Comparison of ENCODE assay signal across 23 cellular contexts in genomic region chr11:45023065-45023365, GRCh38.
A peak's percentile ranks its signal among the peaks of the same experiment; 100 is the strongest.
DNase-seq lines count a peak whose midpoint lies in the region; ATAC-seq lines count a peak whose summit lies in the region.
"Had no signal": no experiment of that assay in that cellular context is flagged by ENCODE, and none has a peak within 500 bp of the region (broad histone marks: within the 10 kb centered on the region; RNA-seq: fewer than 3 reads in every experiment).

No MANE protein-coding gene starts in this region.

- no peak overlapping the region for H3K14ac ChIP-seq in trophoblast cell (ENCODE audit: low read length)

- H2BK120ac ChIP-seq in trophoblast cell (ENCODE audit: insufficient read depth, low read length, poor library complexity): peak overlapping the region; percentile 17

- WGBS in GM23248 (ENCODE audit: low coverage in 1 of 2, low lambda C conversion rate in 2 of 2, missing lambda C conversion rate in 2 of 2), 2 experiments: 68 to 69% methylated on average over 5 of the region's 5 CpGs
- no CpG with 5 or more reads among the region's 5 CpGs for WGBS in trophoblast cell (ENCODE audit: extremely low coverage, insufficient coverage, insufficient read length)

- H2AK5ac ChIP-seq in trophoblast cell (ENCODE audit: low read length): no peak overlapping the region

- no peaks in the 10 kb centered on the region for H3K9me3 Mint-ChIP-seq in central memory CD8-positive, alpha-beta T cell
- H3K9me3 Mint-ChIP-seq: CD4-positive, alpha-beta T cell had no signal

- H3K4me3 ChIP-seq in GM23248 (no peak overlapping the region), trophoblast cell (ENCODE audit: low read depth, low read length) (no peak overlapping the region)
- H3K4me3 ChIP-seq: GM12878, SJSA1 had no signal

- H3K4me3 Mint-ChIP-seq in central memory CD8-positive, alpha-beta T cell: no peak overlapping the region
- H3K4me3 Mint-ChIP-seq: CD4-positive, alpha-beta T cell had no signal

- in situ Hi-C loops in GM23248 (cut with MboI): no loop called here

- no peaks in the 10 kb centered on the region for H3K79me2 ChIP-seq in GM23248 (ENCODE audit: insufficient read depth)
- no peaks in the 10 kb centered on the region for H3K79me2 ChIP-seq in trophoblast cell (ENCODE audit: control insufficient read depth, insufficient read depth, low read length, poor library complexity)

- no peak overlapping the region for H3K23ac ChIP-seq in trophoblast cell (ENCODE audit: low read length)

- H3K27ac ChIP-seq in GM23248 (peak overlapping the region; percentile 83), trophoblast cell (ENCODE audit: low read depth, low read length) (no peak overlapping the region)
- H3K27ac ChIP-seq: SJSA1 had no signal

- H3K9me3 ChIP-seq in GM23248 (ENCODE audit: low read depth) (no peaks in the 10 kb centered on the region), trophoblast cell (ENCODE audit: insufficient read depth, low read depth, low read length) (no peaks in the 10 kb centered on the region)
- H3K9me3 ChIP-seq: BE2C, SJSA1 had no signal

- no peak overlapping the region for H2AFZ ChIP-seq in GM23248
- H2AFZ ChIP-seq in trophoblast cell (ENCODE audit: insufficient read depth, low read length, poor library complexity): no peak overlapping the region

- H3K4me1 Mint-ChIP-seq in central memory CD8-positive, alpha-beta T cell: peaks cover 17% of the 10 kb centered on the region

- no peak overlapping the region for H2BK5ac ChIP-seq in trophoblast cell (ENCODE audit: low read depth, low read length, poor library complexity)

- H3K18ac ChIP-seq in trophoblast cell (ENCODE audit: low read length): no peak overlapping the region

- H2BK12ac ChIP-seq in trophoblast cell (ENCODE audit: low read length): no peak overlapping the region

- peaks cover 2% of the 10 kb centered on the region for H3K79me1 ChIP-seq in trophoblast cell (ENCODE audit: low read length)

- H3K27me3 ChIP-seq in GM23248 (replicated peaks; ENCODE audit: insufficient read depth) (no peaks in the 10 kb centered on the region; the same call in 1 of the 2 replicates), trophoblast cell (ENCODE audit: insufficient read depth, low read length) (no peaks in the 10 kb centered on the region)
- H3K27me3 ChIP-seq: BE2C, SJSA1 had no signal

- H3K4me1 ChIP-seq in GM23248 (ENCODE audit: insufficient read depth) (peaks cover 34% of the 10 kb centered on the region), trophoblast cell (ENCODE audit: control insufficient read depth in 1 of 2, insufficient read depth in 2 of 2, low read length in 2 of 2) (peaks cover 19 to 28% of the 10 kb centered on the region in 2 experiments)
- H3K4me1 ChIP-seq: SJSA1 had no signal

- DNase-seq in AG20443 (ENCODE audit: low spot score) (peak; percentile 32), GM23248 (peak; percentile 54), trophoblast cell (peak; percentile 56 to 85)
- DNase-seq in central memory CD8-positive, alpha-beta T cell (ENCODE audit: low spot score in 2 of 2): no peak
- DNase-seq in activated CD4-positive, alpha-beta T cell treated with anti-CD3 and anti-CD28 coated beads for 48 hours: no peak
- DNase-seq in stimulated activated CD4-positive, alpha-beta T cell treated with anti-CD3 and anti-CD28 coated beads, Interleukin-12 subunit alpha, Interleukin-12 subunit beta, amount 100 ng/mL, for 4 hours: no peak
- DNase-seq: BE2C; CD4-positive, alpha-beta T cell; COR-L47; DMS79; KBM-7; MM.1S; NCI-H1048; NCI-H1417 treated with DMSO at 0.1 percent for 48 hours; NCI-H187; NCI-H2107; NCI-H446 treated with DMSO at 0.1 percent for 48 hours; NCI-H526 treated with DMSO at 0.1 percent for 48 hours; OCI-M1 had no signal

- H4K91ac ChIP-seq in trophoblast cell (ENCODE audit: low read depth, low read length): no peak overlapping the region

- ATAC-seq in central memory CD8-positive, alpha-beta T cell (replicated peaks; ENCODE audit: extremely low read depth, poor library complexity, severe bottlenecking): no peak
- no peak for ATAC-seq in GM18520 (IDR thresholded peaks at IDR 0.05; ENCODE audit: unreplicated experiment)
- ATAC-seq in GM21717 (IDR thresholded peaks at IDR 0.05; ENCODE audit: unreplicated experiment): no peak
- ATAC-seq: GM12878 had no signal

- H3K36me3 ChIP-seq in GM23248 (ENCODE audit: low read depth) (no peaks in the 10 kb centered on the region), trophoblast cell (ENCODE audit: control insufficient read depth in 1 of 2, insufficient read depth in 2 of 2, low read length in 2 of 2) (no peaks in the 10 kb centered on the region)
- H3K36me3 ChIP-seq: BE2C, SJSA1 had no signal

- H3K9me2 ChIP-seq in GM23248 (ENCODE audit: insufficient read depth): no peaks in the 10 kb centered on the region

- peaks cover 11% of the 10 kb centered on the region for H3K27me3 Mint-ChIP-seq in central memory CD8-positive, alpha-beta T cell

- peak overlapping the region; percentile 44 for H3K27ac Mint-ChIP-seq in central memory CD8-positive, alpha-beta T cell (ENCODE audit: low read depth)
- H3K27ac Mint-ChIP-seq: CD4-positive, alpha-beta T cell had no signal

- no peaks in the 10 kb centered on the region for H4K20me1 ChIP-seq in GM23248 (ENCODE audit: insufficient read depth)

- H3F3A ChIP-seq in GM23248 (ENCODE audit: insufficient read depth): peaks cover 18% of the 10 kb centered on the region; the same call in 1 of the 2 replicates

- no peaks in the 10 kb centered on the region for H3K36me3 Mint-ChIP-seq in central memory CD8-positive, alpha-beta T cell (ENCODE audit: insufficient read depth)

- no peak overlapping the region for H3K4ac ChIP-seq in trophoblast cell (ENCODE audit: low read depth, low read length)

- H3K9ac ChIP-seq in GM23248: peak overlapping the region; percentile 44; the same call in 1 of the 2 replicates
- H3K9ac ChIP-seq in trophoblast cell (ENCODE audit: low read length): no peak overlapping the region

- H4K8ac ChIP-seq in trophoblast cell (ENCODE audit: low read depth, low read length): no peak overlapping the region

- peak overlapping the region; percentile 48 for H3K4me2 ChIP-seq in GM23248 (ENCODE audit: unreplicated experiment)
- no peak overlapping the region for H3K4me2 ChIP-seq in trophoblast cell (ENCODE audit: low read length)

- no peak overlapping the region for H4K12ac ChIP-seq in trophoblast cell (ENCODE audit: low read depth, low read length)

Comparison
In these comparisons a context has a peak if more than half of its experiments do, and no peak if none do; other contexts are left out.
1. DNase-seq: peak in AG20443 (single experiment), GM23248 (single experiment) and trophoblast cell (2 of 2); none in central memory CD8-positive, alpha-beta T cell (0 of 2), activated CD4-positive, alpha-beta T cell treated with anti-CD3 and anti-CD28 coated beads for 48 hours (single experiment) and stimulated activated CD4-positive, alpha-beta T cell treated with anti-CD3 and anti-CD28 coated beads, Interleukin-12 subunit alpha, Interleukin-12 subunit beta, amount 100 ng/mL, for 4 hours (single experiment).